ENCODE assay signal across 31 cellular contexts in genomic region chr5:121863753-121864152, GRCh38. TPM values are rescaled to one million over a fixed set of nuclear protein-coding genes. Genes with fewer than 3 reads are reported as not detected.
DNase-seq lines count a peak whose midpoint lies in the region; ATAC-seq, FAIRE-seq and TF ChIP-seq lines count a peak whose summit lies in the region.
"Had no signal": no experiment of that assay in that cellular context is flagged by ENCODE, and none has a peak within 500 bp of the region (broad histone marks: within the 10 kb centered on the region; RNA-seq: fewer than 3 reads in every experiment).

No MANE protein-coding gene starts in this region.

- no peaks in the 10 kb centered on the region for H3K9me3 ChIP-seq in small intestine (ENCODE audit: control insufficient read depth, low read depth)
- H3K9me3 ChIP-seq in psoas muscle = no peaks in the 10 kb centered on the region
- H3K9me3 ChIP-seq: BE2C, BLaER1 had no signal

- no peak overlapping the region for H3K27ac Mint-ChIP-seq in effector memory CD8-positive, alpha-beta T cell
- H3K27ac Mint-ChIP-seq: CD14-positive monocyte; CD4-positive, alpha-beta memory T cell; CD4-positive, CD25-positive, alpha-beta regulatory T cell; CD8-positive, alpha-beta memory T cell had no signal

- DNase-seq in NCI-H69 (lab: John Stamatoyannopoulos, UW) (peak; percentile 51), left kidney (ENCODE audit: low read depth, low spot score) (peak; percentile 5), small intestine (peak; percentile 35), GM19240 (ENCODE audit: insufficient read length, low spot score) (no peak), psoas muscle (no peak)
- DNase-seq in effector memory CD8-positive, alpha-beta T cell = no peak
- DNase-seq: 8988T; ACHN; BE2C; C1 segment of cervical spinal cord; CD4-positive, alpha-beta memory T cell; CD4-positive, CD25-positive, alpha-beta regulatory T cell; CD8-positive, alpha-beta memory T cell; COR-L47; DMS 273 treated with DMSO at 0.1 percent for 48 hours; DMS153; DMS53; DMS79; DND-41; EL; GDM1 had no signal

- no peaks in the 10 kb centered on the region for H3K4me1 ChIP-seq in small intestine (ENCODE audit: control insufficient read depth in 2 of 2, insufficient read depth in 1 of 2, low read depth in 1 of 2, low read length in 1 of 2)
- no peaks in the 10 kb centered on the region for H3K4me1 ChIP-seq in psoas muscle
- H3K4me1 ChIP-seq: BE2C, BLaER1 had no signal

- no peak for TF ChIP-seq CTCF in psoas muscle (IDR thresholded peaks at IDR 0.05)

- peaks cover 0 to 8% of the 10 kb centered on the region in 2 donors for H3K27me3 Mint-ChIP-seq in effector memory CD8-positive, alpha-beta T cell
- H3K27me3 Mint-ChIP-seq: CD4-positive, CD25-positive, alpha-beta regulatory T cell had no signal

- H3K4me3 ChIP-seq in small intestine (ENCODE audit: low read depth in 1 of 2, low read length in 2 of 2) = no peak overlapping the region
- no peak overlapping the region for H3K4me3 ChIP-seq in psoas muscle
- H3K4me3 ChIP-seq: BLaER1, GM12878 had no signal

- 8 to 42% (median 28%) methylated on average over 2 of the region's 2 CpGs for WGBS in small intestine, 3 donors
- 30 to 33% (median 31%) methylated on average over 2 of the region's 2 CpGs for WGBS in psoas muscle, 3 donors

- H3K36me3 ChIP-seq in small intestine (ENCODE audit: control insufficient read depth in 2 of 2, insufficient read depth in 2 of 2, low read length in 2 of 2) = no peaks in the 10 kb centered on the region
- no peaks in the 10 kb centered on the region for H3K36me3 ChIP-seq in psoas muscle (ENCODE audit: insufficient read depth in 1 of 2, low read depth in 1 of 2)
- H3K36me3 ChIP-seq: BE2C, BLaER1 had no signal

- FAIRE-seq in small intestine (lab: Jason Lieb, UNC) = no peak
- FAIRE-seq: A204.1, GM12878, GM12892, GM18507 had no signal

- ATAC-seq in psoas muscle = no peak
- ATAC-seq in effector memory CD8-positive, alpha-beta T cell (replicated peaks) = no peak
- ATAC-seq: GM12878 had no signal

- H3K4me3 Mint-ChIP-seq in effector memory CD8-positive, alpha-beta T cell = no peak overlapping the region
- H3K4me3 Mint-ChIP-seq: CD14-positive monocyte; CD4-positive, alpha-beta memory T cell; CD4-positive, CD25-positive, alpha-beta regulatory T cell; CD8-positive, alpha-beta memory T cell had no signal

- peaks cover 0 to 2% of the 10 kb centered on the region in 2 donors for H3K9me3 Mint-ChIP-seq in effector memory CD8-positive, alpha-beta T cell

- H3K27ac ChIP-seq in small intestine (ENCODE audit: low read depth in 1 of 2, low read length in 1 of 2) = no peak overlapping the region
- H3K27ac ChIP-seq in psoas muscle = no peak overlapping the region
- H3K27ac ChIP-seq: BLaER1 had no signal

- intact Hi-C loops in psoas muscle (cut with DNase I) = loop anchor here in 1 of 2 donors (10.0 kb wide), 1 partner anchor 229 kb away; no protein-coding TSS in a partner anchor

- peaks cover 2% of the 10 kb centered on the region for H3K36me3 Mint-ChIP-seq in effector memory CD8-positive, alpha-beta T cell (ENCODE audit: insufficient read depth)
- H3K36me3 Mint-ChIP-seq: CD14-positive monocyte; CD4-positive, alpha-beta memory T cell; CD4-positive, CD25-positive, alpha-beta regulatory T cell; CD8-positive, alpha-beta memory T cell had no signal

- H3K4me1 Mint-ChIP-seq in effector memory CD8-positive, alpha-beta T cell (ENCODE audit: low read depth in 2 of 2) = no peaks in the 10 kb centered on the region
- H3K4me1 Mint-ChIP-seq: CD14-positive monocyte; CD4-positive, alpha-beta memory T cell; CD4-positive, CD25-positive, alpha-beta regulatory T cell; CD8-positive, alpha-beta memory T cell had no signal

- no peaks in the 10 kb centered on the region for H3K27me3 ChIP-seq in small intestine (ENCODE audit: control insufficient read depth in 2 of 2, insufficient read depth in 2 of 2, low read length in 2 of 2)
- no peaks in the 10 kb centered on the region for H3K27me3 ChIP-seq in psoas muscle (ENCODE audit: insufficient read depth in 3 of 3, low read length in 2 of 3)
- H3K27me3 ChIP-seq: BE2C, BLaER1 had no signal

RNA-seq across cellular contexts. Expression of gene FTMT, which starts 12.1 kb away (rescaled TPM):
- not detected for polyA plus RNA-seq in small intestine
- total RNA-seq in psoas muscle = not detected
- polyA plus RNA-seq in psoas muscle = not detected
- total RNA-seq: A673; CD4-positive, alpha-beta memory T cell; CD4-positive, CD25-positive, alpha-beta regulatory T cell; CD8-positive, alpha-beta memory T cell; Daoy; G401; GM12878 had no signal
- polyA plus RNA-seq: AG04450; CD14-positive monocyte; CD4-positive, alpha-beta memory T cell; CD4-positive, CD25-positive, alpha-beta regulatory T cell; CD8-positive, alpha-beta memory T cell; GM12878 had no signal

Comparison
In these comparisons a context has a peak if more than half of its experiments do, and no peak if none do; other contexts are left out.
1. DNase-seq: peak in NCI-H69 (single experiment), left kidney (single experiment) and small intestine (single experiment); none in GM19240 (single experiment), psoas muscle (0 of 2) and effector memory CD8-positive, alpha-beta T cell (0 of 3).